ENCODE assay signal across 14 cellular contexts in genomic region chr2:100857915-100858314, GRCh38. TPM values are rescaled to one million over a fixed set of nuclear protein-coding genes. Genes with fewer than 3 reads are reported as not detected.
A peak's percentile ranks its signal among the peaks of the same experiment; 100 is the strongest.
DNase-seq lines count a peak whose midpoint lies in the region; ATAC-seq lines count a peak whose summit lies in the region.
"Had no signal": no experiment of that assay in that cellular context is flagged by ENCODE, and none has a peak within 500 bp of the region (broad histone marks: within the 10 kb centered on the region; RNA-seq: fewer than 3 reads in every experiment).

No MANE protein-coding gene starts in this region.

- peak overlapping the region; percentile 2 for H3K4me2 ChIP-seq in skeletal muscle satellite cell (ENCODE audit: low read length)

- H3K9ac ChIP-seq in skeletal muscle satellite cell (ENCODE audit: low read depth, low read length), result no peak overlapping the region

- H3K36me3 ChIP-seq in skeletal muscle satellite cell (ENCODE audit: insufficient read depth, low read length), result no peaks in the 10 kb centered on the region
- H3K36me3 ChIP-seq: breast epithelium, thyroid gland had no signal

- peak overlapping the region; percentile 100 for H3K27ac ChIP-seq in epithelial cell of prostate
- H3K27ac ChIP-seq: thyroid gland had no signal

- peaks cover 13% of the 10 kb centered on the region for H3K4me1 ChIP-seq in skeletal muscle satellite cell (ENCODE audit: control insufficient read depth, insufficient read depth, low read length)
- H3K4me1 ChIP-seq: breast epithelium had no signal

- H3K4me3 ChIP-seq in skeletal muscle satellite cell (ENCODE audit: low read length), result no peak overlapping the region
- H3K4me3 ChIP-seq: breast epithelium, thyroid gland had no signal

- no peaks in the 10 kb centered on the region for H3K9me3 ChIP-seq in skeletal muscle satellite cell (replicated peaks; ENCODE audit: low read length)
- H3K9me3 ChIP-seq: breast epithelium, thyroid gland had no signal

- no peak for ATAC-seq in HG03108 (IDR thresholded peaks at IDR 0.05; ENCODE audit: unreplicated experiment)
- ATAC-seq: activated CD8-positive, alpha-beta T cell treated with anti-CD3 and anti-CD28 coated beads, Interleukin-2, amount 10 ng/mL, durations not matched to agents 7 days and 5 days had no signal

- H3K27me3 ChIP-seq in skeletal muscle satellite cell (ENCODE audit: control insufficient read depth, insufficient read depth, low read length), result no peaks in the 10 kb centered on the region
- H3K27me3 ChIP-seq: breast epithelium, thyroid gland had no signal

- DNase-seq in ELR (ENCODE audit: low read depth), result peak; percentile 91
- peak; percentile 55 for DNase-seq in RPMI7951 (ENCODE audit: low read depth)
- no peak for DNase-seq in epithelial cell of prostate (ENCODE audit: low read depth, low spot score)
- no peak for DNase-seq in DMS79 treated with DMSO at 0.1 percent for 48 hours (lab: John Stamatoyannopoulos, UW)
- no peak for DNase-seq in HuH-7.5 (ENCODE audit: low spot score)
- DNase-seq: activated CD8-positive, alpha-beta T cell treated with anti-CD3 and anti-CD28 coated beads, Interleukin-2, amount 10 ng/mL, durations not matched to agents 7 days and 5 days; activated effector memory CD4-positive, alpha-beta T cell treated with Interleukin-2 at 50 U/mL for 16 hours; left ventricle myocardium superior; naive B cell; stimulated activated CD4-positive, alpha-beta T cell treated with anti-CD3 and anti-CD28 coated beads, Interleukin-2, amount 100 ng/mL, for 24 hours; thyroid gland had no signal

RNA-seq across cellular contexts. Expression of gene NPAS2, which starts 38.0 kb away (rescaled TPM):
- total RNA-seq in RPMI7951 (2014; rRNA removed; shearing (Covaris generic)), result 64.1 and 93.5 TPM in 2 replicates
- total RNA-seq in skeletal muscle satellite cell (2012; rRNA removed), result 7.4 and 8.9 TPM in 2 replicates

Comparison
In these comparisons a context has a peak if more than half of its experiments do, and no peak if none do; other contexts are left out.
1. DNase-seq: peak in ELR (single experiment) and RPMI7951 (single experiment); none in epithelial cell of prostate (single experiment), DMS79 treated with DMSO at 0.1 percent for 48 hours (single experiment) and HuH-7.5 (single experiment).